In genomic region chr17:28684963-28685362, GRCh38 we compare ENCODE assay signal across 10 cellular contexts. TPM values are rescaled to one million over a fixed set of nuclear protein-coding genes. Genes with fewer than 3 reads are reported as not detected.
DNase-seq lines count a peak whose midpoint lies in the region; ATAC-seq and TF ChIP-seq lines count a peak whose summit lies in the region.
"Had no signal": no experiment of that assay in that cellular context is flagged by ENCODE, and none has a peak within 500 bp of the region (broad histone marks: within the 10 kb centered on the region; RNA-seq: fewer than 3 reads in every experiment).

No MANE protein-coding gene starts in this region.

- TF ChIP-seq CTCF in chondrocyte (IDR thresholded peaks at IDR 0.05): peak; percentile 27

- peak; percentile 69 for DNase-seq in DMS 273 treated with DMSO at 0.1 percent for 48 hours (lab: John Stamatoyannopoulos, UW)
- peak; percentile 96 for DNase-seq in NCI-H2171 treated with DMSO at 0.1 percent for 48 hours (lab: John Stamatoyannopoulos, UW)
- no peak for DNase-seq in chondrocyte (ENCODE audit: low spot score)
- peak; percentile 46 for DNase-seq in myocyte (ENCODE audit: low read depth)
- DNase-seq in NCI-H748 (lab: John Stamatoyannopoulos, UW; ENCODE audit: unreplicated experiment): no peak
- DNase-seq in GOT3 (lab: John Stamatoyannopoulos, UW): no peak
- DNase-seq in NK-92 treated with Interleukin-12 subunit alpha and Interleukin-12 subunit beta, amount 100 ng/mL, for 24 hours (lab: John Stamatoyannopoulos, UW): no peak
- DNase-seq: activated naive CD4-positive, alpha-beta T cell treated with anti-CD3 and anti-CD28 coated beads for 36 hours; kidney glomerular epithelial cell had no signal

- H3K27me3 Mint-ChIP-seq in chondrocyte (ENCODE audit: low read depth): no peaks in the 10 kb centered on the region

- no peak overlapping the region for H3K27ac Mint-ChIP-seq in chondrocyte (ENCODE audit: unreplicated experiment)
- H3K27ac Mint-ChIP-seq: activated naive CD4-positive, alpha-beta T cell treated with anti-CD3 and anti-CD28 coated beads for 36 hours had no signal

- H3K36me3 Mint-ChIP-seq in chondrocyte (ENCODE audit: low read depth): peaks cover 63% of the 10 kb centered on the region

- no peak overlapping the region for H3K4me3 Mint-ChIP-seq in chondrocyte (ENCODE audit: unreplicated experiment)
- H3K4me3 Mint-ChIP-seq: activated naive CD4-positive, alpha-beta T cell treated with anti-CD3 and anti-CD28 coated beads for 36 hours had no signal

- no peaks in the 10 kb centered on the region for H3K9me3 Mint-ChIP-seq in chondrocyte (ENCODE audit: low read depth)
- H3K9me3 Mint-ChIP-seq: activated naive CD4-positive, alpha-beta T cell treated with anti-CD3 and anti-CD28 coated beads for 36 hours had no signal

- ATAC-seq in GM18511 (IDR thresholded peaks at IDR 0.05; ENCODE audit: unreplicated experiment): no peak

- no peaks in the 10 kb centered on the region for H3K4me1 Mint-ChIP-seq in chondrocyte (ENCODE audit: low read depth)

RNA-seq across cellular contexts. Expression of gene SUPT6H, which starts 23.0 kb away (rescaled TPM):
- 63.5 to 81.5 TPM (median 63.9 TPM) in 3 replicates for total RNA-seq in chondrocyte
- 37.5 and 38.3 TPM in 2 replicates for total RNA-seq in myocyte
- polyA plus RNA-seq in myocyte (2012): 61.4 TPM

RNA-seq across cellular contexts. Expression of gene SDF2, which starts 23.3 kb away (rescaled TPM):
- total RNA-seq in chondrocyte: 53.6 to 58.2 TPM (median 57.8 TPM) in 3 replicates
- total RNA-seq in myocyte: 36.3 and 39.7 TPM in 2 replicates
- polyA plus RNA-seq in myocyte (2012): 81.4 TPM

RNA-seq across cellular contexts. Expression of gene PROCA1, which starts 26.7 kb away (rescaled TPM):
- total RNA-seq in chondrocyte (1.4 to 2.3 TPM (median 2.0 TPM) in 3 replicates), myocyte (1.0 and 1.6 TPM in 2 replicates)
- 1.6 TPM for polyA plus RNA-seq in myocyte (2012)

RNA-seq across cellular contexts. Expression of gene RAB34, which starts 32.7 kb away (rescaled TPM):
- total RNA-seq in chondrocyte: 128 to 132 TPM (median 131 TPM) in 3 replicates
- total RNA-seq in myocyte: 162 and 198 TPM in 2 replicates
- polyA plus RNA-seq in myocyte (2012): 125 TPM

RNA-seq across cellular contexts. Expression of gene RPL23A, which starts 34.8 kb away (rescaled TPM):
- 853 to 1,026 TPM (median 884 TPM) in 3 replicates for total RNA-seq in chondrocyte
- total RNA-seq in myocyte: 261 and 384 TPM in 2 replicates
- polyA plus RNA-seq in myocyte (2012): 793 TPM

Comparison
In these comparisons a context has a peak if more than half of its experiments do, and no peak if none do; other contexts are left out.
1. DNase-seq: peak in DMS 273 treated with DMSO at 0.1 percent for 48 hours (single experiment), NCI-H2171 treated with DMSO at 0.1 percent for 48 hours (single experiment) and myocyte (single experiment); none in chondrocyte (single experiment), NCI-H748 (single experiment), GOT3 (single experiment) and NK-92 treated with Interleukin-12 subunit alpha and Interleukin-12 subunit beta, amount 100 ng/mL, for 24 hours (single experiment).